In the genomic region with DNA sequence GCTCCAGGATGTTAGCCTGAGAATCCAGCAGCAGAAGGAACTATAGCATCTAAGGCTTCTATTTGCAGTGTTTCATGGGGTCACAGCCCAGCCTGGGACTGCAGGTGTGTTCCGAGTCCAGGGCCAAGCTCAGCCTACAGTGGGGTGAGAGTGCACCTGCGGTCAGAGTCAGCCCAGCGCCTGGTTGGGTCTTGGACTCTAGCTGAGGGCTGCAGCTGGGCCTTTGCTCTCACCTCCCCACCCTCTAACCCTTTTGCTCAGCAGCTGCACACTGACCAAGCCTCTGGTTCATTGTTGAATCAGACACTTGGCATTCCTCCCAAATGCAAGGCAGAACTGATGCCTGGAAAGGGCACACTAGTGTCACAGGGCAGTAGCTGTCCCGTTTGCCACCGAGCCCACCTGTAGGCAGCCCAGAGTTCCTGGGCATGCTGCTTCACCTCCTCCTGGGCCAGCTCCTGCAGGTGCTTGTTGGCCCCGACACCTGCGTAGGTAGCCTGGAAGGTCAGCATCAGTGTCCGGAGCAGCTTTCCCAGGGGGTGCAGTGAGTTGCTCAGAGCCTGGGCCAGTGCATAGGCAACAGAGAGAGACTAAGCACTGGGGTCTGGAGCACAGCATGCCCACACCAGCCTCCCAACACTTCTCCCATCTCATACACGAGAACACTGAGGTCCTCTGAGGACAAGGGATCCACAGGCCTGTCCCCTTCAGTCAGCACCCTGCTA, we compare ENCODE assay signal across 18 cellular contexts. TPM values are rescaled to one million over a fixed set of nuclear protein-coding genes. Genes with fewer than 3 reads are reported as not detected.
DNase-seq lines count a peak whose midpoint lies in the region; ATAC-seq and TF ChIP-seq lines count a peak whose summit lies in the region.
"Had no signal": no experiment of that assay in that cellular context is flagged by ENCODE, and none has a peak within 500 bp of the region (broad histone marks: within the 10 kb centered on the region; RNA-seq: fewer than 3 reads in every experiment).

No MANE protein-coding gene starts in this region.

- 64% methylated on average over 9 of the region's 9 CpGs for WGBS in liver

- no peaks in the 10 kb centered on the region for H3K9me3 ChIP-seq in liver (ENCODE audit: control insufficient read depth in 4 of 4, low read length in 3 of 4)
- H3K9me3 ChIP-seq: neutrophil had no signal

- H3K36me3 ChIP-seq in liver (ENCODE audit: control insufficient read depth in 4 of 4, insufficient read depth in 3 of 4, low read depth in 1 of 4, low read length in 3 of 4), result peaks cover 0 to 12% (median 2%) of the 10 kb centered on the region in 4 donors
- H3K36me3 ChIP-seq: neutrophil had no signal

- no peaks in the 10 kb centered on the region for H3K27me3 ChIP-seq in liver (ENCODE audit: control insufficient read depth in 4 of 4, insufficient read depth in 4 of 4, low read length in 3 of 4)
- H3K27me3 ChIP-seq: neutrophil had no signal

- no peak for TF ChIP-seq RAD21 in liver (IDR thresholded peaks at IDR 0.05)

- TF ChIP-seq CTCF in liver (IDR thresholded peaks at IDR 0.05; ENCODE audit: low read depth, low read length, missing input control), result no peak

- H3K4me3 ChIP-seq in liver (ENCODE audit: low read depth in 1 of 3, low read length in 3 of 3), result no peak overlapping the region
- H3K4me3 ChIP-seq: K562, lung had no signal

- ATAC-seq in esophagus mucosa (peak; percentile 3), GM19397 (IDR thresholded peaks at IDR 0.05; ENCODE audit: unreplicated experiment) (no peak), GM18868 (IDR thresholded peaks at IDR 0.05; ENCODE audit: unreplicated experiment) (no peak)
- ATAC-seq: activated CD4-positive, CD25-positive, alpha-beta regulatory T cell treated with anti-CD3 and anti-CD28 coated beads, Interleukin-2, amount 50 U/mL, for 24 hours; HCT116; K562; T-cell had no signal

- H3K27ac ChIP-seq in liver (ENCODE audit: low read depth in 1 of 2, low read length in 2 of 2), result no peak overlapping the region
- H3K27ac ChIP-seq: 22Rv1, neutrophil had no signal

- peaks cover 5 to 16% (median 11%) of the 10 kb centered on the region in 4 donors for H3K4me1 ChIP-seq in liver (ENCODE audit: control insufficient read depth in 4 of 4, insufficient read depth in 4 of 4, low read length in 3 of 4)

- DNase-seq in NCI-H146 (lab: John Stamatoyannopoulos, UW) (peak; percentile 25), NCI-H146 treated with DMSO at 0.1 percent for 48 hours (lab: John Stamatoyannopoulos, UW; ENCODE audit: unreplicated experiment) (no peak), stromal cell of bone marrow (ENCODE audit: low read depth) (peak; percentile 28)
- no peak for DNase-seq in central memory CD4-positive, alpha-beta T cell
- DNase-seq: CD4-positive, alpha-beta T cell; NCI-H1436; NCI-H510A; T-cell had no signal

- no peak overlapping the region for H3K9ac ChIP-seq in liver (ENCODE audit: low read depth in 1 of 2, low read length in 2 of 2)

TF ChIP-seq in liver, 16 proteins besides CTCF, POLR2A, EP300 and RAD21:
- TF ChIP-seq NR2F2 (IDR thresholded peaks at IDR 0.05), result no peak
- no peak for TF ChIP-seq FOXA1 (IDR thresholded peaks at IDR 0.05)
- peak; percentile 56 to 60 for TF ChIP-seq HNF4A (conservative IDR thresholded peaks at IDR 0.05)
- TF ChIP-seq, protein P1, sequence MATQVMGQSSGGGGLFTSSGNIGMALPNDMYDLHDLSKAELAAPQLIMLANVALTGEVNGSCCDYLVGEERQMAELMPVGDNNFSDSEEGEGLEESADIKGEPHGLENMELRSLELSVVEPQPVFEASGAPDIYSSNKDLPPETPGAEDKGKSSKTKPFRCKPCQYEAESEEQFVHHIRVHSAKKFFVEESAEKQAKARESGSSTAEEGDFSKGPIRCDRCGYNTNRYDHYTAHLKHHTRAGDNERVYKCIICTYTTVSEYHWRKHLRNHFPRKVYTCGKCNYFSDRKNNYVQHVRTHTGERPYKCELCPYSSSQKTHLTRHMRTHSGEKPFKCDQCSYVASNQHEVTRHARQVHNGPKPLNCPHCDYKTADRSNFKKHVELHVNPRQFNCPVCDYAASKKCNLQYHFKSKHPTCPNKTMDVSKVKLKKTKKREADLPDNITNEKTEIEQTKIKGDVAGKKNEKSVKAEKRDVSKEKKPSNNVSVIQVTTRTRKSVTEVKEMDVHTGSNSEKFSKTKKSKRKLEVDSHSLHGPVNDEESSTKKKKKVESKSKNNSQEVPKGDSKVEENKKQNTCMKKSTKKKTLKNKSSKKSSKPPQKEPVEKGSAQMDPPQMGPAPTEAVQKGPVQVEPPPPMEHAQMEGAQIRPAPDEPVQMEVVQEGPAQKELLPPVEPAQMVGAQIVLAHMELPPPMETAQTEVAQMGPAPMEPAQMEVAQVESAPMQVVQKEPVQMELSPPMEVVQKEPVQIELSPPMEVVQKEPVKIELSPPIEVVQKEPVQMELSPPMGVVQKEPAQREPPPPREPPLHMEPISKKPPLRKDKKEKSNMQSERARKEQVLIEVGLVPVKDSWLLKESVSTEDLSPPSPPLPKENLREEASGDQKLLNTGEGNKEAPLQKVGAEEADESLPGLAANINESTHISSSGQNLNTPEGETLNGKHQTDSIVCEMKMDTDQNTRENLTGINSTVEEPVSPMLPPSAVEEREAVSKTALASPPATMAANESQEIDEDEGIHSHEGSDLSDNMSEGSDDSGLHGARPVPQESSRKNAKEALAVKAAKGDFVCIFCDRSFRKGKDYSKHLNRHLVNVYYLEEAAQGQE (IDR thresholded peaks at IDR 0.05), result no peak
- TF ChIP-seq FOXA2 (IDR thresholded peaks at IDR 0.05), result no peak
- TF ChIP-seq TAF1 (conservative IDR thresholded peaks at IDR 0.05), result no peak
- TF ChIP-seq EGR1 (IDR thresholded peaks at IDR 0.05; ENCODE audit: low read depth in 2 of 2), result no peak
- TF ChIP-seq, protein P2, sequence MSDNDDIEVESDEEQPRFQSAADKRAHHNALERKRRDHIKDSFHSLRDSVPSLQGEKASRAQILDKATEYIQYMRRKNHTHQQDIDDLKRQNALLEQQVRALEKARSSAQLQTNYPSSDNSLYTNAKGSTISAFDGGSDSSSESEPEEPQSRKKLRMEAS (IDR thresholded peaks at IDR 0.05), result no peak
- TF ChIP-seq HNF4G (IDR thresholded peaks at IDR 0.05), result peak; percentile 7
- TF ChIP-seq GABPA (IDR thresholded peaks at IDR 0.05 in 1 of 2, conservative IDR thresholded peaks at IDR 0.05 in 1 of 2), result no peak
- TF ChIP-seq, protein P3, sequence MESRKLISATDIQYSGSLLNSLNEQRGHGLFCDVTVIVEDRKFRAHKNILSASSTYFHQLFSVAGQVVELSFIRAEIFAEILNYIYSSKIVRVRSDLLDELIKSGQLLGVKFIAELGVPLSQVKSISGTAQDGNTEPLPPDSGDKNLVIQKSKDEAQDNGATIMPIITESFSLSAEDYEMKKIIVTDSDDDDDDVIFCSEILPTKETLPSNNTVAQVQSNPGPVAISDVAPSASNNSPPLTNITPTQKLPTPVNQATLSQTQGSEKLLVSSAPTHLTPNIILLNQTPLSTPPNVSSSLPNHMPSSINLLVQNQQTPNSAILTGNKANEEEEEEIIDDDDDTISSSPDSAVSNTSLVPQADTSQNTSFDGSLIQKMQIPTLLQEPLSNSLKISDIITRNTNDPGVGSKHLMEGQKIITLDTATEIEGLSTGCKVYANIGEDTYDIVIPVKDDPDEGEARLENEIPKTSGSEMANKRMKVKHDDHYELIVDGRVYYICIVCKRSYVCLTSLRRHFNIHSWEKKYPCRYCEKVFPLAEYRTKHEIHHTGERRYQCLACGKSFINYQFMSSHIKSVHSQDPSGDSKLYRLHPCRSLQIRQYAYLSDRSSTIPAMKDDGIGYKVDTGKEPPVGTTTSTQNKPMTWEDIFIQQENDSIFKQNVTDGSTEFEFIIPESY (IDR thresholded peaks at IDR 0.05), result no peak
- TF ChIP-seq, protein P4, sequence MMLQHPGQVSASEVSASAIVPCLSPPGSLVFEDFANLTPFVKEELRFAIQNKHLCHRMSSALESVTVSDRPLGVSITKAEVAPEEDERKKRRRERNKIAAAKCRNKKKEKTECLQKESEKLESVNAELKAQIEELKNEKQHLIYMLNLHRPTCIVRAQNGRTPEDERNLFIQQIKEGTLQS (IDR thresholded peaks at IDR 0.05), result no peak
- peak; percentile 60 to 77 for TF ChIP-seq RXRA (IDR thresholded peaks at IDR 0.05)
- no peak for TF ChIP-seq JUND (IDR thresholded peaks at IDR 0.05)
TF ChIP-seq in liver: peak in this region for 3.

RNA-seq across cellular contexts. Expression of a gene that starts 17.5 kb away (rescaled TPM):
- total RNA-seq in esophagus mucosa, result 55.7 TPM
- 10 to 100 TPM in 1 of 2 donors, under 1 TPM in 1; 0.51 to 22.9 TPM for total RNA-seq in liver
- polyA plus RNA-seq in liver, result 1 to 10 TPM; 4.8 to 6.6 TPM

RNA-seq across cellular contexts. Expression of a gene that starts 25.2 kb away (rescaled TPM):
- total RNA-seq in esophagus mucosa, result 1.6 TPM
- under 1 TPM; 0.14 to 0.17 TPM for total RNA-seq in liver
- polyA plus RNA-seq in liver, result under 1 TPM; 0.13 to 0.26 TPM
- total RNA-seq: K562 had no signal
- polyA plus RNA-seq: K562 had no signal

RNA-seq across cellular contexts. Expression of a gene that starts 41.7 kb away (rescaled TPM):
- total RNA-seq in esophagus mucosa (not detected), liver (under 1 TPM; 0.25 to 0.33 TPM)
- polyA plus RNA-seq in liver, result under 1 TPM in 1 of 2 donors, not detected in 1; 0.02 TPM
- total RNA-seq: CD4-positive, alpha-beta T cell; K562; T-cell had no signal

Comparison
In these comparisons a context has a peak if more than half of its experiments do, and no peak if none do; other contexts are left out.
1. DNase-seq: peak in NCI-H146 (single experiment) and stromal cell of bone marrow (single experiment); none in NCI-H146 treated with DMSO at 0.1 percent for 48 hours (single experiment) and central memory CD4-positive, alpha-beta T cell (single experiment).